Comparison of ENCODE assay signal across 23 cellular contexts in the genomic region with DNA sequence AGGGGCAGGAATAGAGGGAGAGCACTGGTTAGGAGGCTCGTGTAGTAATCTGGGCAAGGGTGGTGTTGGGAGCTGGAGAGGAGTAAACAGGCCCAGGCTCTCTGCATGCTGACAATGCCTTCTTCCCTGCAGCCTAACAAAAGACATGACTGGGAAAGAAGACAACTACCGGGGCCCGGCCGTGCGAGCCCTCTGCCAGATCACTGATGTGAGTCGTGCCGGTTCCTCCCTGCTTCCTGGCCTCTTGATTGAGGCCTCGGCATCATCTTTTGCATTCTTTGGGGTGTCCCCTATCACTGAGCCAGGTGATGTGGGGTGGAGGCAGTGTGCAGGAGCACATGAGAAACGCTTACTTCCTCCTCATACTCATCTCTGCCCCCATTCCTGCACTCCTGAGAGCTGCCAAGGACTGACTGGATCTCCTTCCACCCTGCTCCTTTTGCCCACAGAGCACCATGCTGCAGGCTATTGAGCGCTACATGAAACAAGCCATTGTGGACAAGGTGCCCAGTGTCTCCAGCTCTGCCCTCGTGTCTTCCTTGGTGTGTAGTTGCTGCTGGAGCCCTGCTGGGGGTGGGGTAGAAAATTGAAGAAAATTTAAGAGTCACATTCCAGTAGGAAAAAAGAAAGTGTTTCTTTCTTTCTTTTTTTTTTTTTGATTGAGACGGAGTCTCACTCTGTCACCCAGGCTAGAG.
"Had no signal": no experiment of that assay in that cellular context is flagged by ENCODE, and none has a peak within 500 bp of the region (broad histone marks: within the 10 kb centered on the region; RNA-seq: fewer than 3 reads in every experiment).

No MANE protein-coding gene starts in this region.

- DNase-seq: activated CD4-positive, alpha-beta T cell treated with anti-CD3 and anti-CD28 coated beads for 1 hour; activated effector memory CD4-positive, alpha-beta T cell treated with anti-CD3 and anti-CD28 coated beads, Interleukin-2, amount 50 U/mL, for 16 hours; activated naive CD4-positive, alpha-beta T cell treated with anti-CD3 and anti-CD28 coated beads, Interleukin-2, amount 50 U/mL, for 16 hours; activated naive CD8-positive, alpha-beta T cell treated with anti-CD3 and anti-CD28 coated beads, Interleukin-2, amount 50 U/mL, for 24 hours; anterior cingulate cortex; caudate nucleus; dermis blood vessel endothelial cell; effector memory CD4-positive, alpha-beta T cell; esophagus squamous epithelium; head of caudate nucleus; hypothalamus; left cardiac atrium; occipital lobe; posterior cingulate gyrus; retina; sigmoid colon; stimulated activated CD4-positive, alpha-beta T cell treated with anti-CD3 and anti-CD28 coated beads, Interleukin-4, amount 100 ng/mL, for 1 hour; stimulated activated naive CD8-positive, alpha-beta T cell treated with anti-CD3 and anti-CD28 coated beads, Interleukin-15, Interleukin-2, amounts not matched to agents 100 U/mL and 50 U/mL, for 24 hours; testis had no signal

- H3K4me2 ChIP-seq: smooth muscle cell had no signal

- H3K27me3 ChIP-seq: esophagus squamous epithelium, gastroesophageal sphincter, sigmoid colon, testis, vagina had no signal

- H3K9me3 ChIP-seq: esophagus squamous epithelium, gastroesophageal sphincter, sigmoid colon, testis, vagina had no signal

- ATAC-seq: activated naive CD8-positive, alpha-beta T cell treated with anti-CD3 and anti-CD28 coated beads, Interleukin-2, amount 50 U/mL, for 24 hours; gastroesophageal sphincter; left cardiac atrium; stimulated activated naive CD8-positive, alpha-beta T cell treated with anti-CD3 and anti-CD28 coated beads, Interleukin-15, Interleukin-2, amounts not matched to agents 100 U/mL and 50 U/mL, for 24 hours had no signal

- H3K4me3 ChIP-seq: esophagus squamous epithelium, gastroesophageal sphincter, sigmoid colon, SK-N-MC, smooth muscle cell, testis, vagina had no signal

- H3K27ac ChIP-seq: esophagus squamous epithelium, gastroesophageal sphincter, sigmoid colon, SK-N-MC, testis, vagina had no signal
